In genomic region chr1:222893255-222893654, GRCh38 we compare ENCODE assay signal across 19 cellular contexts.
"Had no signal": no experiment of that assay in that cellular context is flagged by ENCODE, and none has a peak within 500 bp of the region (broad histone marks: within the 10 kb centered on the region; RNA-seq: fewer than 3 reads in every experiment).

No MANE protein-coding gene starts in this region.

- H3K4me3 Mint-ChIP-seq: activated CD4-positive, alpha-beta T cell treated with anti-CD3 and anti-CD28 coated beads for 36 hours; activated CD8-positive, alpha-beta T cell treated with anti-CD3 and anti-CD28 coated beads, Interleukin-2, amount 10 ng/mL, durations not matched to agents 7 days and 5 days; activated T-helper 1 cell treated with anti-CD3 and anti-CD28 coated beads, Interleukin-12 subunit alpha, Interleukin-12 subunit beta, Interleukin-2, Interleukin-4 antibody, amounts not matched to agents 30 ng/mL and 10 ng/mL and 1 ng/mL, durations not matched to agents 14 hours and 24 hours and 36 hours; neural crest cell; T-helper 1 cell treated with Interleukin-12 subunit alpha and Interleukin-12 subunit beta and Interleukin-4 antibody, amounts not matched to agents 30 μg/mL and 1 μg/mL, for 36 hours had no signal

- H3K27me3 ChIP-seq: esophagus squamous epithelium, pancreas, transverse colon, vagina had no signal

- H3K9me3 Mint-ChIP-seq: activated T-helper 1 cell treated with anti-CD3 and anti-CD28 coated beads, Interleukin-12 subunit alpha, Interleukin-12 subunit beta, Interleukin-2, Interleukin-4 antibody, amounts not matched to agents 30 ng/mL and 10 ng/mL and 1 ng/mL, durations not matched to agents 14 hours and 24 hours and 36 hours; neural crest cell; T-helper 1 cell treated with Interleukin-12 subunit alpha and Interleukin-12 subunit beta and Interleukin-4 antibody, amounts not matched to agents 30 μg/mL and 1 μg/mL, for 36 hours had no signal

- H3K27ac ChIP-seq: esophagus squamous epithelium, pancreas, transverse colon, vagina, WERI-Rb-1 had no signal

- H3K4me3 ChIP-seq: esophagus squamous epithelium, lung, pancreas, transverse colon, vagina had no signal

- H3K36me3 ChIP-seq: esophagus squamous epithelium, pancreas, transverse colon, vagina, WERI-Rb-1 had no signal

- H3K27me3 Mint-ChIP-seq: activated CD4-positive, alpha-beta T cell treated with anti-CD3 and anti-CD28 coated beads for 36 hours had no signal

- ATAC-seq: activated CD4-positive, alpha-beta T cell treated with anti-CD3 and anti-CD28 coated beads for 36 hours; activated CD8-positive, alpha-beta T cell treated with anti-CD3 and anti-CD28 coated beads, Interleukin-2, amount 10 ng/mL, durations not matched to agents 7 days and 5 days; pancreas had no signal

- H3K9me3 ChIP-seq: esophagus squamous epithelium, pancreas, transverse colon, vagina had no signal

- DNase-seq: activated CD4-positive, alpha-beta T cell treated with anti-CD3 and anti-CD28 coated beads for 36 hours; activated CD8-positive, alpha-beta memory T cell treated with anti-CD3 and anti-CD28 coated beads, Interleukin-2, amount 50 U/mL, for 48 hours; activated CD8-positive, alpha-beta T cell treated with anti-CD3 and anti-CD28 coated beads, Interleukin-2, amount 10 ng/mL, durations not matched to agents 7 days and 5 days; aorta; esophagus squamous epithelium; foreskin fibroblast; head of caudate nucleus; retina; small intestine; stimulated activated CD4-positive, alpha-beta T cell treated with anti-CD3 and anti-CD28 coated beads, Interleukin-4, amount 100 ng/mL, for 24 hours; stimulated activated naive CD4-positive, alpha-beta T cell; transverse colon; WERI-Rb-1 had no signal
